11 cellular contexts compared by ENCODE assay signal in the genomic region with DNA sequence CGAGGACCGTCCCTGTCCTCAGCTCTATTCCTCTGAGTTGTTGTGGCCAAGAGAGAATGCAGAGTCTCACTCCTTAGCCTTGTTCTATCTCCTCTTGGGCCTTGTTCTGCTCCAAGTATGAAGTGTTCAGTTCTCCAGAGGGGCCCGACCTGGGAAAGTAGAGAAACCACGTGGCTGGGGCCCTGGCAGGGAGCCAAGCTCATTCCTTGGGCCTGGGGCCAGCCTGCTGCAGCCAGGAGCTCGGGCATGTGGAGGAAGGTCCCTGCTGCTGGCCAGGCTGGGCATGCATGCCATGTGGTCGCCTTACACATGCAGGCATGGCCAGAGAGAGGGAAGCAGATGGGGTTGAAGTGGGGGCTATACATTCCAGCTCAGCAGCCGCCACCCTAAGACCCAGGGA.
DNase-seq lines count a peak whose midpoint lies in the region; ATAC-seq and TF ChIP-seq lines count a peak whose summit lies in the region.
"Had no signal": no experiment of that assay in that cellular context is flagged by ENCODE, and none has a peak within 500 bp of the region (broad histone marks: within the 10 kb centered on the region; RNA-seq: fewer than 3 reads in every experiment).

No MANE protein-coding gene starts in this region.

- no peaks in the 10 kb centered on the region for H3K9me3 ChIP-seq in left lung
- H3K9me3 ChIP-seq in upper lobe of right lung, result no peaks in the 10 kb centered on the region

- H3K36me3 ChIP-seq in left lung, result no peaks in the 10 kb centered on the region
- peaks cover 2% of the 10 kb centered on the region for H3K36me3 ChIP-seq in upper lobe of right lung

- no peaks in the 10 kb centered on the region for H3K9me3 Mint-ChIP-seq in chondrocyte (ENCODE audit: low read depth)
- H3K9me3 Mint-ChIP-seq: activated T-helper 17 cell treated with anti-CD3 and anti-CD28 coated beads, Interleukin-2, amount 50 U/mL, for 72 hours had no signal

- intact Hi-C loops in left lung (cut with DNase I), result no loop called here
- intact Hi-C loops in upper lobe of right lung (cut with DNase I), result no loop called here

- DNase-seq in DMS79 treated with DMSO at 0.1 percent for 48 hours (lab: John Stamatoyannopoulos, UW), result peak; percentile 48
- no peak for DNase-seq in DMS79 (lab: John Stamatoyannopoulos, UW)
- no peak for DNase-seq in chondrocyte (ENCODE audit: low spot score)
- no peak for DNase-seq in left lung
- DNase-seq in upper lobe of right lung, result no peak
- no peak for DNase-seq in foreskin melanocyte
- DNase-seq: WERI-Rb-1 had no signal

- H3K4me3 Mint-ChIP-seq in chondrocyte (ENCODE audit: unreplicated experiment), result no peak overlapping the region
- H3K4me3 Mint-ChIP-seq: activated T-helper 17 cell treated with anti-CD3 and anti-CD28 coated beads, Interleukin-2, amount 50 U/mL, for 72 hours had no signal

- H3K4me1 Mint-ChIP-seq in chondrocyte (ENCODE audit: low read depth), result peaks cover 40% of the 10 kb centered on the region
- H3K4me1 Mint-ChIP-seq: activated T-helper 17 cell treated with anti-CD3 and anti-CD28 coated beads, Interleukin-2, amount 50 U/mL, for 72 hours had no signal

- no peak overlapping the region for H3K27ac ChIP-seq in left lung
- no peak overlapping the region for H3K27ac ChIP-seq in upper lobe of right lung
- H3K27ac ChIP-seq: PC-9, WERI-Rb-1 had no signal

- H3K27me3 ChIP-seq in left lung (no peaks in the 10 kb centered on the region), upper lobe of right lung (no peaks in the 10 kb centered on the region)

- no peaks in the 10 kb centered on the region for H3K27me3 Mint-ChIP-seq in chondrocyte (ENCODE audit: low read depth)

- peaks cover 23% of the 10 kb centered on the region for H3K36me3 Mint-ChIP-seq in chondrocyte (ENCODE audit: low read depth)

- H3K27ac Mint-ChIP-seq in chondrocyte (ENCODE audit: unreplicated experiment), result peak overlapping the region; percentile 41
- H3K27ac Mint-ChIP-seq: activated T-helper 17 cell treated with anti-CD3 and anti-CD28 coated beads, Interleukin-2, amount 50 U/mL, for 72 hours had no signal

- ATAC-seq in left lung (peak; percentile 33), upper lobe of right lung (peak; percentile 8), GM19324 (IDR thresholded peaks at IDR 0.05; ENCODE audit: low FRiP score, unreplicated experiment) (no peak), GM18867 (IDR thresholded peaks at IDR 0.05; ENCODE audit: unreplicated experiment) (no peak)
- ATAC-seq: activated T-helper 17 cell treated with anti-CD3 and anti-CD28 coated beads, Interleukin-2, amount 50 U/mL, for 72 hours had no signal

- TF ChIP-seq CTCF in chondrocyte (IDR thresholded peaks at IDR 0.05), result no peak
- no peak for TF ChIP-seq CTCF in left lung (IDR thresholded peaks at IDR 0.05)
- TF ChIP-seq CTCF in upper lobe of right lung (IDR thresholded peaks at IDR 0.05), result no peak

- no peak overlapping the region for H3K4me3 ChIP-seq in left lung
- no peak overlapping the region for H3K4me3 ChIP-seq in upper lobe of right lung
- H3K4me3 ChIP-seq: PC-9 had no signal

- no peaks in the 10 kb centered on the region for H3K4me1 ChIP-seq in left lung
- peaks cover 4% of the 10 kb centered on the region for H3K4me1 ChIP-seq in upper lobe of right lung

Comparison
In these comparisons a context has a peak if more than half of its experiments do, and no peak if none do; other contexts are left out.
1. ATAC-seq: peak in left lung (single experiment) and upper lobe of right lung (single experiment); none in GM19324 (single experiment) and GM18867 (single experiment).